In the genomic region with DNA sequence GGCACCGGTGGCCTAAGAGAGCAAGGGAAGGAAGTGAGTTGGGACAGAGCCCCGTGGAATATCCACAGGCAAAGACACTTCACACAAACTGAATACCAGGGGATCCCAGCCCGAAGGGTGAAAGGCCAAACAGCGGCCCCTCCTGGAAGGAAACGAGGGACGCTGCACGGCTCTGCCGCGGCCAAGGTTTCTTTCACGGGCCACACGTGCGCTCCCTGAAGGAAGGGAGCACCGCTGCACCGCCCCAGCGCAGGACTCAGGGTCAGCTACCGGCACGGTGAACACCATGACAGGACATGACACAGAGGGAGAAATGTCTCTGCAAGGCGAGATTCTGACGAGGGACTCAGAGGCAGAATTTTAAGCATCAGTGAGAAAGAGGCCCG, we compare ENCODE assay signal across 2 cellular contexts.
TF ChIP-seq lines count a peak whose summit lies in the region.

No MANE protein-coding gene starts in this region.

TF ChIP-seq in H1, 55 proteins besides CTCF, POLR2A, EP300 and RAD21:
- TF ChIP-seq GABPA (IDR thresholded peaks at IDR 0.05; ENCODE audit: borderline replicate concordance, insufficient read depth, low read length) = 0 out of 2 replicates have a peak, but pooled peaks have one; percentile 20
- no peak for TF ChIP-seq SRF (IDR thresholded peaks at IDR 0.05; ENCODE audit: low read depth, low read length)

TF ChIP-seq in HepG2, 621 proteins besides CTCF, POLR2A, EP300 and RAD21:
- TF ChIP-seq ZBTB33 (CRISPR knock-in tag; IDR thresholded peaks at IDR 0.05) (peak; percentile 64), NAIF1 (CRISPR knock-in tag; IDR thresholded peaks at IDR 0.05; ENCODE audit: borderline replicate concordance) (no peak)
TF ChIP-seq in HepG2: peak in this region for 1.
